In genomic region chr2:132941296-132942020, GRCh38 we compare ENCODE assay signal across 22 cellular contexts.
"Had no signal": no experiment of that assay in that cellular context is flagged by ENCODE, and none has a peak within 500 bp of the region (broad histone marks: within the 10 kb centered on the region; RNA-seq: fewer than 3 reads in every experiment).

No MANE protein-coding gene starts in this region.

- H3K4me1 ChIP-seq: colonic mucosa, esophagus squamous epithelium, parathyroid adenoma, prostate gland, spleen, testis, tibial nerve had no signal

- H3K9me3 ChIP-seq: colonic mucosa, esophagus squamous epithelium, left ventricle myocardium inferior, prostate gland, spleen, testis, tibial nerve had no signal

- H2AFZ ChIP-seq: parathyroid adenoma had no signal

- H3K36me3 ChIP-seq: colonic mucosa, esophagus squamous epithelium, left ventricle myocardium inferior, prostate gland, spleen, tibial nerve had no signal

- ATAC-seq: left cardiac atrium; sciatic nerve; stimulated activated naive B cell treated with anti-CD40 and anti-IgM and Interleukin-4, amounts not matched to agents 10 μg/mL and 1 μg/mL and 100 μg/mL, for 72 hours; stimulated activated naive CD8-positive, alpha-beta T cell treated with anti-CD3 and anti-CD28 coated beads, Interleukin-15, amount 100 ng/mL, for 72 hours had no signal

- H3K27ac ChIP-seq: colonic mucosa, esophagus squamous epithelium, left ventricle myocardium inferior, parathyroid adenoma, prostate gland, spleen, testis, tibial nerve had no signal

- H3K79me2 ChIP-seq: parathyroid adenoma had no signal

- H3K4me3 ChIP-seq: colonic mucosa, esophagus squamous epithelium, left ventricle myocardium inferior, lung, prostate gland, spleen, testis, tibial nerve had no signal

- DNase-seq: colonic mucosa; dermis blood vessel endothelial cell; esophagus squamous epithelium; foreskin fibroblast; immature natural killer cell; kidney; left cardiac atrium; left ventricle myocardium inferior; mesenchymal stem cell; naive B cell; spleen; stimulated activated CD4-positive, alpha-beta T cell treated with anti-CD3 and anti-CD28 coated beads, Interleukin-15, amount 100 ng/mL, for 24 hours; stimulated activated CD4-positive, alpha-beta T cell treated with anti-CD3 and anti-CD28 coated beads, Interleukin-1b, Interleukin-23, amount 100 ng/mL, for 48 hours; stimulated activated CD4-positive, alpha-beta T cell treated with anti-CD3 and anti-CD28 coated beads, Interleukin-4, amount 100 ng/mL, for 24 hours; stimulated activated naive B cell treated with anti-CD40 and anti-IgM and Interleukin-4, amounts not matched to agents 10 μg/mL and 1 μg/mL and 100 μg/mL, for 72 hours; stimulated activated naive CD8-positive, alpha-beta T cell treated with anti-CD3 and anti-CD28 coated beads, Interleukin-15, amount 100 ng/mL, for 72 hours; testis had no signal

- H3K9ac ChIP-seq: parathyroid adenoma had no signal

- H3K27me3 ChIP-seq: colonic mucosa, esophagus squamous epithelium, spleen, testis, tibial nerve had no signal
